In genomic region chr18:43789234-43790000, GRCh38 we compare ENCODE assay signal across 12 cellular contexts.
A peak's percentile ranks its signal among the peaks of the same experiment; 100 is the strongest.
DNase-seq lines count a peak whose midpoint lies in the region; ATAC-seq and TF ChIP-seq lines count a peak whose summit lies in the region.
"Had no signal": no experiment of that assay in that cellular context is flagged by ENCODE, and none has a peak within 500 bp of the region (broad histone marks: within the 10 kb centered on the region; RNA-seq: fewer than 3 reads in every experiment).

No MANE protein-coding gene starts in this region.

- no peak overlapping the region for H3K4me3 ChIP-seq in right atrium auricular region
- H3K4me3 ChIP-seq in astrocyte of the cerebellum (ENCODE audit: low read depth, low read length), result no peak overlapping the region
- no peak overlapping the region for H3K4me3 ChIP-seq in uterus

- TF ChIP-seq POLR2A in uterus (IDR thresholded peaks at IDR 0.05), result no peak

- H3K9me3 ChIP-seq in right atrium auricular region (no peaks in the 10 kb centered on the region), uterus (no peaks in the 10 kb centered on the region)
- H3K9me3 ChIP-seq: Caco-2, neutrophil had no signal

- in situ Hi-C loops in astrocyte of the cerebellum (cut with HindIII; ENCODE audit: low sequenced_read_pairs), result no loop called here

- DNase-seq in Right ventricle myocardium superior (no peak), right atrium auricular region (ENCODE audit: low spot score) (no peak), astrocyte of the cerebellum (ENCODE audit: low read depth) (peak; percentile 19), iPS-NIHi7 (ENCODE audit: extremely low spot score) (peak; percentile 25), uterus (no peak), ureter (ENCODE audit: low spot score) (no peak)
- DNase-seq: activated effector memory CD4-positive, alpha-beta T cell treated with Interleukin-2 at 50 U/mL for 16 hours; Caco-2; NCI-H1048 had no signal

- H3K36me3 ChIP-seq in right atrium auricular region, result no peaks in the 10 kb centered on the region
- no peaks in the 10 kb centered on the region for H3K36me3 ChIP-seq in uterus
- H3K36me3 ChIP-seq: neutrophil had no signal

- TF ChIP-seq CTCF in right atrium auricular region (IDR thresholded peaks at IDR 0.05), result peak in 1 of 2 donors; percentile 61
- TF ChIP-seq CTCF in astrocyte of the cerebellum (IDR thresholded peaks at IDR 0.05; ENCODE audit: low read depth, low read length, missing control alignments), result peak; percentile 43
- peak; percentile 15 to 41 (median 30) for TF ChIP-seq CTCF in uterus (IDR thresholded peaks at IDR 0.05)

- H3K27me3 ChIP-seq in right atrium auricular region (no peaks in the 10 kb centered on the region), uterus (no peaks in the 10 kb centered on the region)
- H3K27me3 ChIP-seq: neutrophil had no signal

- H3K27ac ChIP-seq in right atrium auricular region (no peak overlapping the region), uterus (no peak overlapping the region)
- H3K27ac ChIP-seq: neutrophil had no signal

- ATAC-seq in Right ventricle myocardium superior (ENCODE audit: poor library complexity) (peak; percentile 65), GM21526 (IDR thresholded peaks at IDR 0.05; ENCODE audit: low FRiP score, unreplicated experiment) (no peak), HG03439 (IDR thresholded peaks at IDR 0.05; ENCODE audit: unreplicated experiment) (no peak)

- intact Hi-C loops in Right ventricle myocardium superior (cut with DNase I), result no loop called here
- intact Hi-C loops in uterus (cut with DNase I; ENCODE audit: low total_unique reads), result no loop called here

- no peaks in the 10 kb centered on the region for H3K4me1 ChIP-seq in right atrium auricular region
- no peaks in the 10 kb centered on the region for H3K4me1 ChIP-seq in uterus
- H3K4me1 ChIP-seq: Caco-2 had no signal

Comparison
In these comparisons a context has a peak if more than half of its experiments do, and no peak if none do; other contexts are left out.
1. DNase-seq: peak in astrocyte of the cerebellum (single experiment) and iPS-NIHi7 (single experiment); none in Right ventricle myocardium superior (single experiment), right atrium auricular region (single experiment), uterus (0 of 2) and ureter (single experiment).